In the genomic region with DNA sequence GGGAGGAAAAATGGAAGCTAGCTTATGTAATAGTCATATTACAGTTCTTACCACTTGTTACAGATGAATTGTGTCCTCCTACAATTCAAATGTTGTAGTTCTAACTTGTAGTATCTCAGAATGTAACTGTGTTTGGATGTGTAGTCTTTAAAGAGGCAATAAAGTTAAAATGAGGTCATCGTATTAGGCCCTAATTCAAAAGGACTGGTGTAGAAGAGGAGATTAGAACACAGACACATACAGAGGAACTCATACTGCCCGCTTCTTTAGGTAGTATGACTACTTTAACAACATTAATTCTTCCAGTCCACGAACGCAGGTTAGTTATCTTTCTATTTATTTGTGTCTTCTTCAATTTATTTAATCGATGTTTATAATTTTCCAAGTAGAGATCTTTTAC, we compare ENCODE assay signal across 20 cellular contexts. TPM values are rescaled to one million over a fixed set of nuclear protein-coding genes. Genes with fewer than 3 reads are reported as not detected.
DNase-seq lines count a peak whose midpoint lies in the region; ATAC-seq, FAIRE-seq and TF ChIP-seq lines count a peak whose summit lies in the region.
"Had no signal": no experiment of that assay in that cellular context is flagged by ENCODE, and none has a peak within 500 bp of the region (broad histone marks: within the 10 kb centered on the region; RNA-seq: fewer than 3 reads in every experiment).

No MANE protein-coding gene starts in this region.

- no peak for TF ChIP-seq RAD21 in SK-N-SH (IDR thresholded peaks at IDR 0.05; ENCODE audit: low read length)

- DNase-seq in SK-N-SH (no peak), astrocyte (ENCODE audit: low read depth) (no peak), pancreas (no peak), GF-D8 (lab: John Stamatoyannopoulos, UW) (no peak), adrenal gland (no peak)
- DNase-seq: CD4-positive, alpha-beta memory T cell; DMS79 treated with DMSO at 0.1 percent for 48 hours; HCEC 1CT; KG1 had no signal

- H3F3A ChIP-seq in SK-N-SH (replicated peaks; ENCODE audit: insufficient read depth) = peaks cover 2% of the 10 kb centered on the region

- peaks cover 32% of the 10 kb centered on the region for H3K9me3 Mint-ChIP-seq in astrocyte (ENCODE audit: unreplicated experiment)

- H3K27me3 Mint-ChIP-seq in astrocyte (ENCODE audit: low read depth, unreplicated experiment) = no peaks in the 10 kb centered on the region
- H3K27me3 Mint-ChIP-seq: CD4-positive, alpha-beta memory T cell had no signal

- no peak overlapping the region for H3K27ac Mint-ChIP-seq in astrocyte (ENCODE audit: unreplicated experiment)
- H3K27ac Mint-ChIP-seq: CD14-positive monocyte; CD4-positive, alpha-beta memory T cell; GM23338; IgD-negative memory B cell had no signal

- no peaks in the 10 kb centered on the region for H4K20me1 ChIP-seq in SK-N-SH (ENCODE audit: insufficient read depth)
- H4K20me1 ChIP-seq in astrocyte (ENCODE audit: insufficient read depth, low read length) = no peaks in the 10 kb centered on the region
- H4K20me1 ChIP-seq: BLaER1 had no signal

- H3K4me3 Mint-ChIP-seq in astrocyte (ENCODE audit: unreplicated experiment) = no peak overlapping the region
- H3K4me3 Mint-ChIP-seq: CD14-positive monocyte; CD4-positive, alpha-beta memory T cell; GM23338; IgD-negative memory B cell had no signal

- H3K4me3 ChIP-seq in SK-N-SH (ENCODE audit: low read depth in 2 of 2, low read length in 1 of 2) (no peak overlapping the region), astrocyte (ENCODE audit: insufficient read depth, low read depth, low read length) (no peak overlapping the region), pancreas (no peak overlapping the region), adrenal gland (no peak overlapping the region)
- H3K4me3 ChIP-seq: A549, BLaER1, GM12878, GM23338 had no signal

- FAIRE-seq in astrocyte (lab: Jason Lieb, UNC) = peak; percentile 68
- FAIRE-seq in pancreas (lab: Jason Lieb, UNC) = peak; percentile 5
- FAIRE-seq: A549, GM12878, H54, HTR-8/SVneo had no signal

- no peak for TF ChIP-seq POLR2A in adrenal gland (IDR thresholded peaks at IDR 0.05)

- H2AFZ ChIP-seq in SK-N-SH (ENCODE audit: low read depth) (0 out of 2 replicates have a peak overlapping the region, but pooled peaks have one; percentile 27), astrocyte (ENCODE audit: low read depth, low read length) (no peak overlapping the region)
- H2AFZ ChIP-seq: GM23338 had no signal

- intact Hi-C loops in pancreas (cut with DNase I) (no loop called here), adrenal gland (cut with DNase I) (no loop called here)

- no peaks in the 10 kb centered on the region for H3K27me3 ChIP-seq in SK-N-SH (ENCODE audit: insufficient read depth)
- H3K27me3 ChIP-seq in astrocyte (ENCODE audit: insufficient read depth, low read length) = no peaks in the 10 kb centered on the region
- H3K27me3 ChIP-seq in pancreas = no peaks in the 10 kb centered on the region
- no peaks in the 10 kb centered on the region for H3K27me3 ChIP-seq in adrenal gland
- H3K27me3 ChIP-seq: BLaER1 had no signal

- H3K9me3 ChIP-seq in SK-N-SH (0 out of 2 replicates have a peak, but pooled peaks cover 9% of the 10 kb centered on the region), astrocyte (ENCODE audit: insufficient read depth, low read depth, low read length) (peaks cover 6% of the 10 kb centered on the region), pancreas (peaks cover 0 to 4% (median 0%) of the 10 kb centered on the region in 4 donors), adrenal gland (replicated peaks in 1 of 3) (peaks cover 0 to 11% (median 4%) of the 10 kb centered on the region in 3 donors)

- peaks cover 27% of the 10 kb centered on the region for H3K4me1 Mint-ChIP-seq in astrocyte (ENCODE audit: low read depth, unreplicated experiment)
- H3K4me1 Mint-ChIP-seq: CD4-positive, alpha-beta memory T cell; IgD-negative memory B cell had no signal

- H3K79me2 ChIP-seq in SK-N-SH (ENCODE audit: insufficient read depth) (no peaks in the 10 kb centered on the region), astrocyte (ENCODE audit: insufficient read depth, low read length) (no peaks in the 10 kb centered on the region)

- CTCF ChIA-PET in SK-N-SH (lab: Yijun Ruan, JAX) = no interaction called here

- peaks cover 0 to 23% of the 10 kb centered on the region in 2 experiments; a peak in 1 of 4 replicates for H3K4me1 ChIP-seq in SK-N-SH (ENCODE audit: control insufficient read depth in 1 of 2, insufficient read depth in 2 of 2, low read depth in 1 of 2, low read length in 1 of 2)
- peaks cover 28% of the 10 kb centered on the region for H3K4me1 ChIP-seq in astrocyte (ENCODE audit: insufficient read depth, low read length)
- H3K4me1 ChIP-seq in pancreas = no peaks in the 10 kb centered on the region
- H3K4me1 ChIP-seq in adrenal gland (replicated peaks in 1 of 2) = no peaks in the 10 kb centered on the region

- TF ChIP-seq CTCF in SK-N-SH (IDR thresholded peaks at IDR 0.05) (no peak), astrocyte (IDR thresholded peaks at IDR 0.05; ENCODE audit: insufficient read depth, low read depth, low read length) (no peak), pancreas (IDR thresholded peaks at IDR 0.05) (no peak), adrenal gland (IDR thresholded peaks at IDR 0.05) (no peak)

- H3K9me2 ChIP-seq in SK-N-SH = no peaks in the 10 kb centered on the region

- H3K4me2 ChIP-seq in SK-N-SH = no peak overlapping the region
- H3K4me2 ChIP-seq in astrocyte (ENCODE audit: low read length) = no peak overlapping the region
- H3K4me2 ChIP-seq: A549, BLaER1, GM23338 had no signal

- no peak for TF ChIP-seq EP300 in SK-N-SH (IDR thresholded peaks at IDR 0.05; ENCODE audit: borderline replicate concordance in 1 of 2, low read depth in 1 of 2, low read length in 1 of 2)

- no peak overlapping the region for H3K9ac ChIP-seq in SK-N-SH
- H3K9ac ChIP-seq in astrocyte (ENCODE audit: low read length) = no peak overlapping the region
- H3K9ac ChIP-seq: BLaER1 had no signal

- ATAC-seq in SK-N-SH treated with all-trans-retinoic acid at 6 μM for 48 hours (no peak), pancreas (no peak), GM18502 (IDR thresholded peaks at IDR 0.05; ENCODE audit: poor library complexity, unreplicated experiment) (no peak)
- ATAC-seq: A549, GM12878, GM23338 had no signal

- POLR2A ChIA-PET in SK-N-SH (lab: Yijun Ruan, JAX) = no interaction called here

- no peaks in the 10 kb centered on the region for H3K36me3 ChIP-seq in SK-N-SH (replicated peaks in 1 of 2; ENCODE audit: control insufficient read depth in 1 of 2, insufficient read depth in 2 of 2, low read length in 1 of 2)
- no peaks in the 10 kb centered on the region for H3K36me3 ChIP-seq in astrocyte (ENCODE audit: insufficient read depth, low read length)
- H3K36me3 ChIP-seq in pancreas = no peaks in the 10 kb centered on the region
- H3K36me3 ChIP-seq in adrenal gland (replicated peaks in 1 of 2) = no peaks in the 10 kb centered on the region
- H3K36me3 ChIP-seq: BLaER1 had no signal

- H3K27ac ChIP-seq in SK-N-SH (ENCODE audit: low read depth in 2 of 2, low read length in 1 of 2) (no peak overlapping the region), astrocyte (ENCODE audit: low read depth, low read length) (no peak overlapping the region), pancreas (no peak overlapping the region), adrenal gland (no peak overlapping the region)
- H3K27ac ChIP-seq: 22Rv1, A549, BLaER1 had no signal

- H3K36me3 Mint-ChIP-seq in astrocyte (ENCODE audit: low read depth, unreplicated experiment) = peaks cover 7% of the 10 kb centered on the region
- H3K36me3 Mint-ChIP-seq: CD14-positive monocyte, IgD-negative memory B cell had no signal

- WGBS in SK-N-SH (ENCODE audit: low lambda C conversion rate) = 15% methylated on average over 5 of the region's 5 CpGs
- 88 to 94% methylated on average over 5 of the region's 5 CpGs for WGBS in pancreas, 2 donors
- WGBS in adrenal gland, 4 donors = 86 to 96% (median 90%) methylated on average over 5 of the region's 5 CpGs

TF ChIP-seq in SK-N-SH, 30 proteins besides CTCF, POLR2A, EP300 and RAD21 (continues in another document):
- no peak for TF ChIP-seq RXRA (IDR thresholded peaks at IDR 0.05; ENCODE audit: borderline replicate concordance, low read depth)
- no peak for TF ChIP-seq MXI1 (IDR thresholded peaks at IDR 0.05; ENCODE audit: low read depth, low read length)
- TF ChIP-seq POLR2AphosphoS5 (IDR thresholded peaks at IDR 0.05; ENCODE audit: low read depth, low read length) = no peak
- no peak for TF ChIP-seq NFIC (IDR thresholded peaks at IDR 0.05; ENCODE audit: borderline replicate concordance)
- TF ChIP-seq FOSL2 (IDR thresholded peaks at IDR 0.05; ENCODE audit: borderline replicate concordance, low read depth) = no peak
- TF ChIP-seq YY1 (IDR thresholded peaks at IDR 0.05; ENCODE audit: low read depth) = no peak
- no peak for TF ChIP-seq NRF1 (IDR thresholded peaks at IDR 0.05; ENCODE audit: low read depth, low read length)
- no peak for TF ChIP-seq ELF1 (IDR thresholded peaks at IDR 0.05)

TF ChIP-seq in SK-N-SH treated with all-trans-retinoic acid at 6 μM for 48 hours, 23 proteins besides CTCF, POLR2A, EP300 and RAD21:
- TF ChIP-seq ZNF70 (CRISPR knock-in tag; IDR thresholded peaks at IDR 0.05) = no peak
- TF ChIP-seq, protein P1, sequence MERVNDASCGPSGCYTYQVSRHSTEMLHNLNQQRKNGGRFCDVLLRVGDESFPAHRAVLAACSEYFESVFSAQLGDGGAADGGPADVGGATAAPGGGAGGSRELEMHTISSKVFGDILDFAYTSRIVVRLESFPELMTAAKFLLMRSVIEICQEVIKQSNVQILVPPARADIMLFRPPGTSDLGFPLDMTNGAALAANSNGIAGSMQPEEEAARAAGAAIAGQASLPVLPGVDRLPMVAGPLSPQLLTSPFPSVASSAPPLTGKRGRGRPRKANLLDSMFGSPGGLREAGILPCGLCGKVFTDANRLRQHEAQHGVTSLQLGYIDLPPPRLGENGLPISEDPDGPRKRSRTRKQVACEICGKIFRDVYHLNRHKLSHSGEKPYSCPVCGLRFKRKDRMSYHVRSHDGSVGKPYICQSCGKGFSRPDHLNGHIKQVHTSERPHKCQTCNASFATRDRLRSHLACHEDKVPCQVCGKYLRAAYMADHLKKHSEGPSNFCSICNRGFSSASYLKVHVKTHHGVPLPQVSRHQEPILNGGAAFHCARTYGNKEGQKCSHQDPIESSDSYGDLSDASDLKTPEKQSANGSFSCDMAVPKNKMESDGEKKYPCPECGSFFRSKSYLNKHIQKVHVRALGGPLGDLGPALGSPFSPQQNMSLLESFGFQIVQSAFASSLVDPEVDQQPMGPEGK (CRISPR knock-in tag; IDR thresholded peaks at IDR 0.05; ENCODE audit: borderline replicate concordance) = no peak

RNA-seq across cellular contexts. Expression of gene TPD52L1, which starts 46.5 kb away (rescaled TPM):
- 0.13 and 0.19 TPM in 2 replicates for polyA plus RNA-seq in SK-N-SH (2012; rRNA removed)
- polyA plus RNA-seq in SK-N-SH (2012; cell fraction: cytosol; rRNA removed) = 0.14 and 0.17 TPM in 2 replicates
- 0.12 TPM in 1 of 2 replicates, not detected in the other for polyA plus RNA-seq in SK-N-SH (2012; cell fraction: nucleus; rRNA removed)
- 32.4 and 32.8 TPM in 2 replicates for total RNA-seq in astrocyte
- total RNA-seq in pancreas = 10 to 100 TPM; 22.5 to 51.6 (median 26.1) TPM
- polyA plus RNA-seq in pancreas = 10 to 100 TPM; 21.2 to 22.0 TPM
- 1,000 to 10,000 TPM in 3 of 8 donors, 100 to 1,000 TPM in 5; 235 to 2,041 (median 662) TPM for total RNA-seq in adrenal gland
- polyA plus RNA-seq in adrenal gland = 100 to 1,000 TPM; 224 to 254 (median 226) TPM
- polyA plus RNA-seq: CD14-positive monocyte, IgD-negative memory B cell had no signal
